Comparison of ENCODE assay signal across 11 cellular contexts in genomic region chr10:75910032-75910431, GRCh38.
DNase-seq lines count a peak whose midpoint lies in the region; ATAC-seq and TF ChIP-seq lines count a peak whose summit lies in the region.
"Had no signal": no experiment of that assay in that cellular context is flagged by ENCODE, and none has a peak within 500 bp of the region (broad histone marks: within the 10 kb centered on the region; RNA-seq: fewer than 3 reads in every experiment).

No MANE protein-coding gene starts in this region.

- TF ChIP-seq CTCF in OCI-LY7 (conservative IDR thresholded peaks at IDR 0.05; ENCODE audit: low read length) (peak; percentile 55), esophagus squamous epithelium (IDR thresholded peaks at IDR 0.05) (peak in 5 of 6 experiments; percentile 37 to 66 (median 58)), psoas muscle (IDR thresholded peaks at IDR 0.05) (peak; percentile 43)

- H3K4me3 ChIP-seq in OCI-LY7 (ENCODE audit: low read depth, low read length, poor library complexity, severe bottlenecking) (no peak overlapping the region), esophagus squamous epithelium (no peak overlapping the region), psoas muscle (no peak overlapping the region)

- ATAC-seq in psoas muscle: no peak
- no peak for ATAC-seq in activated T-cell treated with anti-CD3 and anti-CD28 coated beads, Interleukin-2, amount 50 U/mL, for 72 hours (replicated peaks in 1 of 2)
- ATAC-seq in GM18502 (IDR thresholded peaks at IDR 0.05; ENCODE audit: poor library complexity, unreplicated experiment): no peak

- H3K9me3 ChIP-seq in OCI-LY7 (ENCODE audit: low read length) (no peaks in the 10 kb centered on the region), esophagus squamous epithelium (no peaks in the 10 kb centered on the region), psoas muscle (no peaks in the 10 kb centered on the region)

- no peaks in the 10 kb centered on the region for H3K4me1 Mint-ChIP-seq in activated T-cell treated with anti-CD3 and anti-CD28 coated beads, Interleukin-2, amount 50 U/mL, for 72 hours (ENCODE audit: low read depth)
- H3K4me1 Mint-ChIP-seq: central memory CD8-positive, alpha-beta T cell had no signal

- H3K27ac Mint-ChIP-seq in activated T-cell treated with anti-CD3 and anti-CD28 coated beads, Interleukin-2, amount 50 U/mL, for 72 hours: no peak overlapping the region
- H3K27ac Mint-ChIP-seq: T-helper 2 cell treated with Interferon-gamma antibody and Interleukin-4, amounts not matched to agents 5 μg/mL and 100 μg/mL, for 36 hours had no signal

- no TSS peak for BruUV-seq in OCI-LY7 (replicated peaks; lab: Mats Ljungman, UMichigan)

- DNase-seq in DMS114 treated with DMSO at 0.1 percent for 48 hours (lab: John Stamatoyannopoulos, UW; ENCODE audit: unreplicated experiment): peak; percentile 7
- DNase-seq in OCI-LY7 (ENCODE audit: low spot score): no peak
- DNase-seq in esophagus squamous epithelium (lab: John Stamatoyannopoulos, UW): no peak
- no peak for DNase-seq in psoas muscle
- no peak for DNase-seq in activated T-cell treated with anti-CD3 and anti-CD28 coated beads, Interleukin-2, amount 50 U/mL, for 72 hours
- DNase-seq in NCI-H1105 (lab: John Stamatoyannopoulos, UW): no peak
- DNase-seq in stimulated activated CD4-positive, alpha-beta T cell treated with anti-CD3 and anti-CD28 coated beads, Interleukin-12 subunit alpha, Interleukin-12 subunit beta, amount 100 ng/mL, for 4 hours: no peak

- CTCF ChIA-PET in OCI-LY7 (lab: Charles Lee; ENCODE audit: unreplicated experiment): no interaction called here

- peaks cover 13% of the 10 kb centered on the region for H3K27me3 Mint-ChIP-seq in activated T-cell treated with anti-CD3 and anti-CD28 coated beads, Interleukin-2, amount 50 U/mL, for 72 hours (ENCODE audit: low read depth)

- no peaks in the 10 kb centered on the region for H3K9me2 ChIP-seq in OCI-LY7 (ENCODE audit: insufficient read depth, low read length)

- no peaks in the 10 kb centered on the region for H3K27me3 ChIP-seq in esophagus squamous epithelium
- no peaks in the 10 kb centered on the region for H3K27me3 ChIP-seq in psoas muscle (ENCODE audit: insufficient read depth in 3 of 3, low read length in 2 of 3)

- H2AFZ ChIP-seq in OCI-LY7 (ENCODE audit: low read length): no peak overlapping the region

- no peak overlapping the region for H3K4me3 Mint-ChIP-seq in activated T-cell treated with anti-CD3 and anti-CD28 coated beads, Interleukin-2, amount 50 U/mL, for 72 hours
- H3K4me3 Mint-ChIP-seq: central memory CD8-positive, alpha-beta T cell; T-helper 2 cell treated with Interferon-gamma antibody and Interleukin-4, amounts not matched to agents 5 μg/mL and 100 μg/mL, for 36 hours had no signal

- POLR2A ChIA-PET in OCI-LY7 (lab: Charles Lee): no interaction called here

- H3K79me2 ChIP-seq in OCI-LY7 (ENCODE audit: insufficient read depth, low read depth, low read length): no peaks in the 10 kb centered on the region

- 40 to 44% methylated on average over 2 of the region's 2 CpGs for WGBS in esophagus squamous epithelium, 2 donors
- WGBS in psoas muscle, 3 donors: 54 to 60% (median 56%) methylated on average over 2 of the region's 2 CpGs

- H3K36me3 Mint-ChIP-seq in activated T-cell treated with anti-CD3 and anti-CD28 coated beads, Interleukin-2, amount 50 U/mL, for 72 hours (ENCODE audit: insufficient read depth in 2 of 2): no peaks in the 10 kb centered on the region

- H3K36me3 ChIP-seq in OCI-LY7 (ENCODE audit: insufficient read depth, low read length): no peaks in the 10 kb centered on the region
- no peaks in the 10 kb centered on the region for H3K36me3 ChIP-seq in esophagus squamous epithelium
- no peaks in the 10 kb centered on the region for H3K36me3 ChIP-seq in psoas muscle (ENCODE audit: insufficient read depth in 1 of 2, low read depth in 1 of 2)

- H3K4me1 ChIP-seq in OCI-LY7 (ENCODE audit: insufficient read depth, low read length, poor library complexity, severe bottlenecking) (no peaks in the 10 kb centered on the region), esophagus squamous epithelium (no peaks in the 10 kb centered on the region), psoas muscle (no peaks in the 10 kb centered on the region)

- no peak overlapping the region for H3K4me2 ChIP-seq in OCI-LY7 (ENCODE audit: low read length)

- intact Hi-C loops in OCI-LY7 (cut with micrococcal nuclease; ENCODE audit: unreplicated experiment) (no loop called here), esophagus squamous epithelium (cut with DNase I) (loop anchor here (5.0 kb wide), 1 partner anchor 508 kb away; the partner anchor contains the start of gene ZNF503), psoas muscle (cut with DNase I) (no loop called here)

- H3K9me3 Mint-ChIP-seq in activated T-cell treated with anti-CD3 and anti-CD28 coated beads, Interleukin-2, amount 50 U/mL, for 72 hours: no peaks in the 10 kb centered on the region
- H3K9me3 Mint-ChIP-seq: central memory CD8-positive, alpha-beta T cell; T-helper 2 cell treated with Interferon-gamma antibody and Interleukin-4, amounts not matched to agents 5 μg/mL and 100 μg/mL, for 36 hours had no signal

- TF ChIP-seq POLR2A in esophagus squamous epithelium (IDR thresholded peaks at IDR 0.05): no peak

- H3K27ac ChIP-seq in OCI-LY7 (ENCODE audit: low read depth, low read length, poor library complexity, severe bottlenecking): no peak overlapping the region
- no peak overlapping the region for H3K27ac ChIP-seq in esophagus squamous epithelium
- H3K27ac ChIP-seq in psoas muscle: no peak overlapping the region
- H3K27ac ChIP-seq: HL-60 had no signal

- H4K20me1 ChIP-seq in OCI-LY7 (ENCODE audit: insufficient read depth, low read length): no peaks in the 10 kb centered on the region
